In genomic region chr7:68785036-68785435, GRCh38 we compare ENCODE assay signal across 24 cellular contexts.
DNase-seq lines count a peak whose midpoint lies in the region; ATAC-seq and TF ChIP-seq lines count a peak whose summit lies in the region.
"Had no signal": no experiment of that assay in that cellular context is flagged by ENCODE, and none has a peak within 500 bp of the region (broad histone marks: within the 10 kb centered on the region; RNA-seq: fewer than 3 reads in every experiment).

No MANE protein-coding gene starts in this region.

- DNase-seq in NCI-H1092 treated with DMSO at 0.1 percent for 48 hours (lab: John Stamatoyannopoulos, UW) (peak; percentile 23), NCI-H1092 (lab: John Stamatoyannopoulos, UW) (no peak), H4 (ENCODE audit: low spot score) (peak; percentile 66), RPMI7951 (ENCODE audit: low read depth) (peak; percentile 8), nephron progenitor cell (no peak), heart left ventricle (no peak), cortex of kidney (lab: John Stamatoyannopoulos, UW) (no peak)
- DNase-seq: activated B cell treated with CpG ODN at 0.5 μM for 24 hours; activated naive CD4-positive, alpha-beta T cell treated with Interleukin-2 at 50 U/mL for 16 hours; DND-41; effector CD8-positive, alpha-beta T cell; islet precursor cell; left ventricle myocardium superior; naive thymus-derived CD4-positive, alpha-beta T cell; NCI-H526; nucleus accumbens; stimulated activated naive CD8-positive, alpha-beta T cell treated with anti-CD3 and anti-CD28 coated beads, Interleukin-15, Interleukin-2, amounts not matched to agents 100 U/mL and 50 U/mL, for 24 hours; T-helper 1 cell; testis had no signal

- no peaks in the 10 kb centered on the region for H3K9me3 Mint-ChIP-seq in nephron progenitor cell

- no peak for TF ChIP-seq CTCF in nephron progenitor cell (IDR thresholded peaks at IDR 0.05)
- TF ChIP-seq CTCF in heart left ventricle (IDR thresholded peaks at IDR 0.05) = no peak

- H3K4me3 Mint-ChIP-seq in nephron progenitor cell = peak overlapping the region; percentile 55
- H3K4me3 Mint-ChIP-seq: activated B cell treated with CpG ODN at 0.5 μM for 24 hours; B cell; naive thymus-derived CD4-positive, alpha-beta T cell had no signal

- ATAC-seq in heart left ventricle = no peak
- ATAC-seq in HG02763 (IDR thresholded peaks at IDR 0.05; ENCODE audit: unreplicated experiment) = no peak
- ATAC-seq: HCT116; left ventricle myocardium superior; naive thymus-derived CD4-positive, alpha-beta T cell; stimulated activated naive CD8-positive, alpha-beta T cell treated with anti-CD3 and anti-CD28 coated beads, Interleukin-15, Interleukin-2, amounts not matched to agents 100 U/mL and 50 U/mL, for 24 hours had no signal

- H3K36me3 Mint-ChIP-seq in nephron progenitor cell (ENCODE audit: low read depth) = no peaks in the 10 kb centered on the region

- H3K9me3 ChIP-seq in heart left ventricle = no peaks in the 10 kb centered on the region
- H3K9me3 ChIP-seq: testis had no signal

- H3K4me3 ChIP-seq in heart left ventricle = no peak overlapping the region
- H3K4me3 ChIP-seq: testis had no signal

- no peaks in the 10 kb centered on the region for H3K36me3 ChIP-seq in heart left ventricle

- 32 to 37% (median 34%) methylated on average over 3 of the region's 3 CpGs for WGBS in heart left ventricle, 4 donors

- no peak overlapping the region for H3K27ac ChIP-seq in heart left ventricle
- H3K27ac ChIP-seq: epithelial cell of prostate, RWPE1, testis had no signal

- H3K27me3 Mint-ChIP-seq in nephron progenitor cell (ENCODE audit: low read depth, poor library complexity) = peaks cover 11% of the 10 kb centered on the region
- H3K27me3 Mint-ChIP-seq: activated B cell treated with CpG ODN at 0.5 μM for 24 hours; B cell; naive thymus-derived CD4-positive, alpha-beta T cell had no signal

- TF ChIP-seq POLR2A in heart left ventricle (IDR thresholded peaks at IDR 0.05) = no peak

- no peaks in the 10 kb centered on the region for H3K4me1 ChIP-seq in heart left ventricle
- H3K4me1 ChIP-seq: testis had no signal

- no peak overlapping the region for H3K27ac Mint-ChIP-seq in nephron progenitor cell
- H3K27ac Mint-ChIP-seq: activated B cell treated with CpG ODN at 0.5 μM for 24 hours; B cell; naive thymus-derived CD4-positive, alpha-beta T cell had no signal

- intact Hi-C loops in heart left ventricle (cut with DNase I) = no loop called here

- H3K27me3 ChIP-seq in heart left ventricle = no peaks in the 10 kb centered on the region
- H3K27me3 ChIP-seq: testis had no signal

- peaks cover 57% of the 10 kb centered on the region for H3K4me1 Mint-ChIP-seq in nephron progenitor cell
- H3K4me1 Mint-ChIP-seq: activated B cell treated with CpG ODN at 0.5 μM for 24 hours; B cell; naive thymus-derived CD4-positive, alpha-beta T cell had no signal

Comparison
In these comparisons a context has a peak if more than half of its experiments do, and no peak if none do; other contexts are left out.
1. DNase-seq: peak in NCI-H1092 treated with DMSO at 0.1 percent for 48 hours (single experiment), H4 (single experiment) and RPMI7951 (single experiment); none in NCI-H1092 (single experiment), nephron progenitor cell (single experiment), heart left ventricle (0 of 5) and cortex of kidney (single experiment).